1 cellular context compared by ENCODE assay signal in genomic region chr11:72232260-72233055, GRCh38.
TF ChIP-seq lines count a peak whose summit lies in the region.

No MANE protein-coding gene starts in this region.

TF ChIP-seq in endothelial cell of umbilical vein, 7 proteins besides CTCF, POLR2A, EP300 and RAD21:
- TF ChIP-seq MAX (IDR thresholded peaks at IDR 0.05; ENCODE audit: insufficient read depth, insufficient read length) (no peak), POLR2AphosphoS5 (IDR thresholded peaks at IDR 0.05; ENCODE audit: insufficient read depth, low read depth, low read length) (no peak), JUN (IDR thresholded peaks at IDR 0.05; ENCODE audit: borderline replicate concordance, insufficient read depth, insufficient read length, low read depth) (no peak), GATA2 (IDR thresholded peaks at IDR 0.05; ENCODE audit: insufficient read depth, insufficient read length, low read depth, low read length) (no peak), EZH2 (IDR thresholded peaks at IDR 0.05; ENCODE audit: borderline replicate concordance, low read depth, low read length, severe bottlenecking) (no peak), FOS (IDR thresholded peaks at IDR 0.05; ENCODE audit: borderline replicate concordance, insufficient read depth, low read length) (no peak), MYC (IDR thresholded peaks at IDR 0.05; ENCODE audit: low read depth, low read length) (no peak)
